Comparison of ENCODE assay signal across 8 cellular contexts in genomic region chr4:128862608-128863313, GRCh38. TPM values are rescaled to one million over a fixed set of nuclear protein-coding genes. Genes with fewer than 3 reads are reported as not detected.
DNase-seq lines count a peak whose midpoint lies in the region; ATAC-seq and TF ChIP-seq lines count a peak whose summit lies in the region.

No MANE protein-coding gene starts in this region.

- intact Hi-C loops in aorta (cut with DNase I): loop anchor here (5.0 to 10.0 kb wide), 7 partner anchors 50 to 670 kb away; no protein-coding TSS in a partner anchor
- intact Hi-C loops in prostate gland (cut with DNase I): loop anchor here (2.0 to 10.0 kb wide), 5 partner anchors 54 to 672 kb away; partner anchors contain the start of gene JADE1

- WGBS in aorta, 2 donors: 68 to 73% methylated on average over 14 of the region's 14 CpGs
- 81% methylated on average over 14 of the region's 14 CpGs for WGBS in prostate gland

- DNase-seq in activated T-cell treated with anti-CD3 and anti-CD28 coated beads for 1 hour (ENCODE audit: low read depth): peak; percentile 2
- peak; percentile 46 for DNase-seq in kidney tubule cell (ENCODE audit: low spot score)
- no peak for DNase-seq in aorta
- no peak for DNase-seq in COLO668 (lab: John Stamatoyannopoulos, UW; ENCODE audit: unreplicated experiment)
- DNase-seq in prostate gland (ENCODE audit: low spot score): no peak
- DNase-seq in COR-L47 (lab: John Stamatoyannopoulos, UW): no peak

- H3K4me1 ChIP-seq in aorta (ENCODE audit: control insufficient read depth in 1 of 2, insufficient read depth in 2 of 2, low read length in 2 of 2): no peaks in the 10 kb centered on the region
- no peaks in the 10 kb centered on the region for H3K4me1 ChIP-seq in prostate gland (replicated peaks)

- H3K27ac ChIP-seq in aorta (ENCODE audit: low read depth in 1 of 2, low read length in 2 of 2): peak overlapping the region in 1 of 2 donors; percentile 29
- no peak overlapping the region for H3K27ac ChIP-seq in prostate gland

- ATAC-seq in GM19372 (IDR thresholded peaks at IDR 0.05; ENCODE audit: low read depth, unreplicated experiment) (peak; percentile 55), HG03280 (IDR thresholded peaks at IDR 0.05; ENCODE audit: unreplicated experiment) (peak; percentile 48), aorta (ENCODE audit: low FRiP score) (peak; percentile 34)

- H3K9me3 ChIP-seq in aorta (ENCODE audit: control insufficient read depth, low read length): no peaks in the 10 kb centered on the region
- no peaks in the 10 kb centered on the region for H3K9me3 ChIP-seq in prostate gland

- H3K36me3 ChIP-seq in aorta (ENCODE audit: control insufficient read depth in 1 of 2, insufficient read depth in 2 of 2, low read length in 1 of 2): peaks cover 2 to 4% of the 10 kb centered on the region in 2 donors
- H3K36me3 ChIP-seq in prostate gland: peaks cover 1 to 7% of the 10 kb centered on the region in 2 donors

- TF ChIP-seq POLR2A in prostate gland (IDR thresholded peaks at IDR 0.05): no peak

- H3K27me3 ChIP-seq in aorta (ENCODE audit: control insufficient read depth in 1 of 2, insufficient read depth in 2 of 2, low read length in 1 of 2) (no peaks in the 10 kb centered on the region), prostate gland (replicated peaks; ENCODE audit: insufficient read depth) (no peaks in the 10 kb centered on the region)

- H3K4me3 ChIP-seq in aorta (ENCODE audit: low read length in 2 of 2): no peak overlapping the region
- no peak overlapping the region for H3K4me3 ChIP-seq in prostate gland

- no peak for TF ChIP-seq CTCF in prostate gland (IDR thresholded peaks at IDR 0.05)

RNA-seq across cellular contexts. Expression of gene JADE1, which starts 53.3 kb away (rescaled TPM):
- total RNA-seq in aorta (10 to 100 TPM; 32.2 to 32.8 TPM), prostate gland (10 to 100 TPM; 31.6 to 33.9 TPM)
- polyA plus RNA-seq in aorta: 10 to 100 TPM; 10.6 to 27.0 TPM

Comparison
In these comparisons a context has a peak if more than half of its experiments do, and no peak if none do; other contexts are left out.
1. DNase-seq: peak in activated T-cell treated with anti-CD3 and anti-CD28 coated beads for 1 hour (single experiment) and kidney tubule cell (single experiment); none in aorta (0 of 2), COLO668 (single experiment), prostate gland (single experiment) and COR-L47 (single experiment).
2. Peak in every context shown above with its lines, with median percentiles within 50 percentile points of each other: ATAC-seq.